10 cellular contexts compared by ENCODE assay signal in genomic region chr1:153610334-153611023, GRCh38. TPM values are rescaled to one million over a fixed set of nuclear protein-coding genes. Genes with fewer than 3 reads are reported as not detected.
A peak's percentile ranks its signal among the peaks of the same experiment; 100 is the strongest.
DNase-seq lines count a peak whose midpoint lies in the region; FAIRE-seq and TF ChIP-seq lines count a peak whose summit lies in the region.
"Had no signal": no experiment of that assay in that cellular context is flagged by ENCODE, and none has a peak within 500 bp of the region (broad histone marks: within the 10 kb centered on the region; RNA-seq: fewer than 3 reads in every experiment).

No MANE protein-coding gene starts in this region.

- no peak overlapping the region for H3K18ac ChIP-seq in H1 (ENCODE audit: extremely low read depth, low read length)

- H3K4ac ChIP-seq in H1 (replicated peaks; ENCODE audit: insufficient read length, low read depth, low read length): no peak overlapping the region

- peak; percentile 31 for DNase-seq in LoVo (ENCODE audit: low spot score)
- no peak for DNase-seq in H1 (ENCODE audit: low read depth in 1 of 2, low spot score in 2 of 2)
- DNase-seq in skeletal muscle cell (ENCODE audit: low read depth): no peak
- no peak for DNase-seq in effector CD8-positive, alpha-beta T cell (lab: John Stamatoyannopoulos, UW)
- DNase-seq in NCI-H2081 (lab: John Stamatoyannopoulos, UW): no peak
- DNase-seq in WERI-Rb-1: no peak
- DNase-seq: activated T-cell treated with anti-CD3 and anti-CD28 coated beads, Interleukin-2, amount 50 U/mL, for 4 hours; left colon; stimulated activated naive CD8-positive, alpha-beta T cell treated with anti-CD3 and anti-CD28 coated beads, Interleukin-15, Interleukin-2, amounts not matched to agents 100 U/mL and 50 U/mL, for 24 hours had no signal

- no peak overlapping the region for H3K14ac ChIP-seq in H1 (ENCODE audit: insufficient read length)

- H4K5ac ChIP-seq in H1 (ENCODE audit: insufficient read length, low read depth, low read length): no peak overlapping the region

- H3K79me2 ChIP-seq in H1 (ENCODE audit: control insufficient read depth in 1 of 2, insufficient read depth in 2 of 2, low read length in 2 of 2): no peaks in the 10 kb centered on the region

- peaks cover 3% of the 10 kb centered on the region; the same call in 1 of the 2 replicates for H3K23me2 ChIP-seq in H1 (ENCODE audit: low read depth, low read length)

- no peak overlapping the region; the same call in 1 of the 2 replicates for H2BK5ac ChIP-seq in H1 (ENCODE audit: low read depth, low read length)

- POLR2A ChIA-PET in H1 (lab: Charles Lee; ENCODE audit: partially characterized antibody): interaction anchor here (15.3 kb wide), 1 partner anchor 18 kb away, joined by 261 read pairs; the partner anchor contains the start of genes CHTOP, S100A1 and S100A13

- TF ChIP-seq EP300 in H1 (IDR thresholded peaks at IDR 0.05; ENCODE audit: borderline replicate concordance in 1 of 2, low read depth in 2 of 2, low read length in 2 of 2): no peak

- no peaks in the 10 kb centered on the region; a peak in 1 of 7 replicates for H3K27me3 ChIP-seq in H1 (replicated peaks in 1 of 4; ENCODE audit: control insufficient read depth in 3 of 4, extremely low read depth in 1 of 4, insufficient read depth in 3 of 4, low read length in 3 of 4)
- H3K27me3 ChIP-seq in WERI-Rb-1 (ENCODE audit: insufficient read depth, low read depth, severe bottlenecking): no peaks in the 10 kb centered on the region

- H2BK120ac ChIP-seq in H1 (replicated peaks; ENCODE audit: low read depth, low read length): no peak overlapping the region

- 97% methylated on average over 8 of the region's 10 CpGs; no CpG with 5 or more reads in 1 of the 2 experiments for WGBS in H1 (ENCODE audit: extremely low coverage in 1 of 2, insufficient coverage in 1 of 2, insufficient read length in 1 of 2, insufficient replicate concordance in 2 of 2, low coverage in 1 of 2, low lambda C conversion rate in 2 of 2, missing lambda C conversion rate in 1 of 2), 2 experiments

- TF ChIP-seq RAD21 in H1 (IDR thresholded peaks at IDR 0.05 in 1 of 2, conservative IDR thresholded peaks at IDR 0.05 in 1 of 2; ENCODE audit: low read depth in 2 of 2, low read length in 2 of 2): no peak

- H2BK20ac ChIP-seq in H1 (ENCODE audit: low read length): no peak overlapping the region

- no peak for FAIRE-seq in H1 (lab: Jason Lieb, UNC)
- FAIRE-seq: GM18507 had no signal

- no peak overlapping the region for H2BK15ac ChIP-seq in H1 (ENCODE audit: low read length)

- peak overlapping the region; percentile 9 for H4K91ac ChIP-seq in H1 (replicated peaks; ENCODE audit: insufficient read length, low read length)

- H2AK5ac ChIP-seq in H1 (ENCODE audit: low read depth, low read length): peak overlapping the region; percentile 9; the same call in 1 of the 2 replicates

- no peaks in the 10 kb centered on the region for H3K79me1 ChIP-seq in H1 (ENCODE audit: low read depth, low read length)

- H3K36me3 ChIP-seq in H1 (ENCODE audit: control insufficient read depth in 2 of 4, insufficient read depth in 4 of 4, low read length in 3 of 4) (no peaks in the 10 kb centered on the region), WERI-Rb-1 (no peaks in the 10 kb centered on the region)

- H4K20me1 ChIP-seq in H1 (replicated peaks in 1 of 2; ENCODE audit: control insufficient read depth in 1 of 2, insufficient read depth in 2 of 2, low read length in 2 of 2): no peaks in the 10 kb centered on the region

- no peak overlapping the region for H2AFZ ChIP-seq in H1 (ENCODE audit: low read length)

- H3K27ac ChIP-seq in H1 (ENCODE audit: low read depth, low read length) (no peak overlapping the region), WERI-Rb-1 (no peak overlapping the region)

- H3K9me3 ChIP-seq in H1 (ENCODE audit: insufficient read depth in 2 of 2, low read depth in 1 of 2, low read length in 1 of 2) (no peaks in the 10 kb centered on the region), WERI-Rb-1 (ENCODE audit: severe bottlenecking) (no peaks in the 10 kb centered on the region)

- H3K56ac ChIP-seq in H1 (replicated peaks; ENCODE audit: insufficient read length, low read depth, low read length): no peak overlapping the region

- no peak for TF ChIP-seq POLR2A in H1 (IDR thresholded peaks at IDR 0.05; ENCODE audit: control extremely low read depth in 1 of 2, low read depth in 2 of 2, low read length in 2 of 2)

- H3K4me1 ChIP-seq in H1 (replicated peaks in 1 of 4; ENCODE audit: control insufficient read depth in 3 of 4, insufficient read depth in 4 of 4, low read length in 3 of 4): peaks cover 0 to 35% (median 21%) of the 10 kb centered on the region in 4 experiments; a peak in 6 of 7 replicates

- no peak overlapping the region for H4K8ac ChIP-seq in H1 (ENCODE audit: extremely low read depth, insufficient read depth, low read length)

- CTCF ChIA-PET in H1 (lab: Charles Lee; ENCODE audit: partially characterized antibody): interaction anchor here (0.8 to 15.9 kb wide), 6 partner anchors 8 to 77 kb away, joined by 3 to 224 read pairs (median 5); partner anchors contain the start of gene S100A13

- no peak overlapping the region for H3K4me2 ChIP-seq in H1 (ENCODE audit: insufficient read depth in 1 of 2, low read depth in 2 of 2, low read length in 2 of 2)

- H3K4me3 ChIP-seq in H1 (ENCODE audit: extremely low read depth in 1 of 4, insufficient read depth in 2 of 4, low read depth in 3 of 4, low read length in 4 of 4) (no peak overlapping the region), skeletal muscle cell (ENCODE audit: low read depth, low read length) (peak overlapping the region; percentile 71), WERI-Rb-1 (ENCODE audit: low read depth, low read length) (no peak overlapping the region)

- no peak for TF ChIP-seq CTCF in H1 (IDR thresholded peaks at IDR 0.05; ENCODE audit: control extremely low read depth in 1 of 3, insufficient read depth in 1 of 3, low read depth in 1 of 3, low read length in 3 of 3)
- TF ChIP-seq CTCF in WERI-Rb-1 (IDR thresholded peaks at IDR 0.05; ENCODE audit: low read depth, low read length): no peak

- no peak overlapping the region for H3K23ac ChIP-seq in H1 (ENCODE audit: insufficient read length)

- no peak overlapping the region for H2BK12ac ChIP-seq in H1 (ENCODE audit: low read depth, low read length)

- H3K9ac ChIP-seq in H1 (replicated peaks in 1 of 4; ENCODE audit: extremely low read depth in 1 of 4, low read depth in 3 of 4, low read length in 3 of 4): no peak overlapping the region

TF ChIP-seq in H1, 55 proteins besides CTCF, POLR2A, EP300 and RAD21 (continues in another document):
- TF ChIP-seq JUND (IDR thresholded peaks at IDR 0.05; ENCODE audit: low read length) (no peak), TBP (IDR thresholded peaks at IDR 0.05; ENCODE audit: low read depth, low read length) (no peak)

RNA-seq across cellular contexts. Expression of gene S100A16, which starts 2.5 kb away (rescaled TPM):
- total RNA-seq in H1 (2021; fragmentation: NEBNext Ultra II Directional; extraction: Animal tissue kit (Norgen Biotek cat#: 25700)): 14.7 and 14.9 TPM in 2 replicates
- polyA plus RNA-seq in H1 (2011; rRNA removed): 51.7 and 61.4 TPM in 2 replicates
- 45.0 TPM for polyA plus RNA-seq in H1 (2011; cell fraction: cytosol; rRNA removed)
- polyA plus RNA-seq in H1 (2011; cell fraction: nucleus; rRNA removed): 26.3 TPM
- 14.2 to 25.5 TPM (median 21.1 TPM) in 4 replicates for polyA plus RNA-seq in H1 (2012, experiment 1 of 2)
- 26.5 TPM for polyA plus RNA-seq in H1 (2012, experiment 2 of 2)
- polyA plus RNA-seq in H1 (2013, experiment 1 of 2): 17.5 TPM
- polyA plus RNA-seq in H1 (2013, experiment 2 of 2): 17.9 TPM
- polyA minus RNA-seq in H1 (2011; rRNA and poly(A)+ RNA removed): 12.3 and 17.1 TPM in 2 replicates
- 11.1 TPM for polyA minus RNA-seq in H1 (2011; cell fraction: cytosol; rRNA and poly(A)+ RNA removed)
- 7.6 TPM for polyA minus RNA-seq in H1 (2011; cell fraction: nucleus; rRNA and poly(A)+ RNA removed)

RNA-seq across cellular contexts. Expression of gene S100A14, which starts 5.6 kb away (rescaled TPM):
- 1.4 and 1.5 TPM in 2 replicates for total RNA-seq in H1 (2021; fragmentation: NEBNext Ultra II Directional; extraction: Animal tissue kit (Norgen Biotek cat#: 25700))
- polyA plus RNA-seq in H1 (2011; rRNA removed): 3.7 and 5.3 TPM in 2 replicates
- 3.0 TPM for polyA plus RNA-seq in H1 (2011; cell fraction: cytosol; rRNA removed)
- polyA plus RNA-seq in H1 (2011; cell fraction: nucleus; rRNA removed): 1.3 TPM
- 1.7 to 4.9 TPM (median 3.7 TPM) in 4 replicates for polyA plus RNA-seq in H1 (2012, experiment 1 of 2)
- polyA plus RNA-seq in H1 (2012, experiment 2 of 2): 1.6 TPM
- 1.2 TPM for polyA plus RNA-seq in H1 (2013, experiment 1 of 2)
- polyA plus RNA-seq in H1 (2013, experiment 2 of 2): 1.6 TPM
- polyA minus RNA-seq in H1 (2011; rRNA and poly(A)+ RNA removed): 0.63 and 3.6 TPM in 2 replicates
- polyA minus RNA-seq in H1 (2011; cell fraction: cytosol; rRNA and poly(A)+ RNA removed): 2.6 TPM
- not detected for polyA minus RNA-seq in H1 (2011; cell fraction: nucleus; rRNA and poly(A)+ RNA removed)

RNA-seq across cellular contexts. Expression of gene S100A13, which starts 16.8 kb away (rescaled TPM):
- total RNA-seq in H1 (2021; fragmentation: NEBNext Ultra II Directional; extraction: Animal tissue kit (Norgen Biotek cat#: 25700)): 63.6 and 65.3 TPM in 2 replicates
- 79.0 and 127 TPM in 2 replicates for polyA plus RNA-seq in H1 (2011; rRNA removed)
- polyA plus RNA-seq in H1 (2011; cell fraction: cytosol; rRNA removed): 122 TPM
- polyA plus RNA-seq in H1 (2011; cell fraction: nucleus; rRNA removed): 65.5 TPM
- 102 to 124 TPM (median 115 TPM) in 4 replicates for polyA plus RNA-seq in H1 (2012, experiment 1 of 2)
- 229 TPM for polyA plus RNA-seq in H1 (2012, experiment 2 of 2)
- 97.0 TPM for polyA plus RNA-seq in H1 (2013, experiment 1 of 2)
- 96.5 TPM for polyA plus RNA-seq in H1 (2013, experiment 2 of 2)
- 33.9 and 48.4 TPM in 2 replicates for polyA minus RNA-seq in H1 (2011; rRNA and poly(A)+ RNA removed)
- polyA minus RNA-seq in H1 (2011; cell fraction: cytosol; rRNA and poly(A)+ RNA removed): 12.7 TPM
- polyA minus RNA-seq in H1 (2011; cell fraction: nucleus; rRNA and poly(A)+ RNA removed): 18.6 TPM

RNA-seq across cellular contexts. Expression of gene S100A1, which starts 17.8 kb away (rescaled TPM):
- total RNA-seq in H1 (2021; fragmentation: NEBNext Ultra II Directional; extraction: Animal tissue kit (Norgen Biotek cat#: 25700)): not detected in 2 replicates
- polyA plus RNA-seq in H1 (2011; rRNA removed): 1.1 and 2.0 TPM in 2 replicates
- polyA plus RNA-seq in H1 (2011; cell fraction: cytosol; rRNA removed): 2.4 TPM
- 0.34 TPM for polyA plus RNA-seq in H1 (2011; cell fraction: nucleus; rRNA removed)
- 1.5 to 3.8 TPM (median 2.2 TPM) in 4 replicates for polyA plus RNA-seq in H1 (2012, experiment 1 of 2)
- 1.8 TPM for polyA plus RNA-seq in H1 (2012, experiment 2 of 2)
- polyA plus RNA-seq in H1 (2013, experiment 1 of 2): 0.36 TPM
- 0.13 TPM for polyA plus RNA-seq in H1 (2013, experiment 2 of 2)
- polyA minus RNA-seq in H1 (2011; rRNA and poly(A)+ RNA removed): 0.41 and 0.47 TPM in 2 replicates
- polyA minus RNA-seq in H1 (2011; cell fraction: cytosol; rRNA and poly(A)+ RNA removed): not detected
- polyA minus RNA-seq in H1 (2011; cell fraction: nucleus; rRNA and poly(A)+ RNA removed): 0.40 TPM
- total RNA-seq: activated T-cell treated with anti-CD3 and anti-CD28 coated beads, Interleukin-2, amount 50 U/mL, for 4 hours had no signal

RNA-seq across cellular contexts. Expression of gene CHTOP, which starts 23.4 kb away (rescaled TPM):
- total RNA-seq in H1 (2021; fragmentation: NEBNext Ultra II Directional; extraction: Animal tissue kit (Norgen Biotek cat#: 25700)): 103 and 104 TPM in 2 replicates
- 73.6 and 84.6 TPM in 2 replicates for polyA plus RNA-seq in H1 (2011; rRNA removed)
- 111 TPM for polyA plus RNA-seq in H1 (2011; cell fraction: cytosol; rRNA removed)
- 53.8 TPM for polyA plus RNA-seq in H1 (2011; cell fraction: nucleus; rRNA removed)
- polyA plus RNA-seq in H1 (2012, experiment 1 of 2): 95.7 to 110 TPM (median 101 TPM) in 4 replicates
- 55.3 TPM for polyA plus RNA-seq in H1 (2012, experiment 2 of 2)
- 79.2 TPM for polyA plus RNA-seq in H1 (2013, experiment 1 of 2)
- 79.7 TPM for polyA plus RNA-seq in H1 (2013, experiment 2 of 2)
- polyA minus RNA-seq in H1 (2011; rRNA and poly(A)+ RNA removed): 47.3 and 49.3 TPM in 2 replicates
- polyA minus RNA-seq in H1 (2011; cell fraction: cytosol; rRNA and poly(A)+ RNA removed): 45.4 TPM
- polyA minus RNA-seq in H1 (2011; cell fraction: nucleus; rRNA and poly(A)+ RNA removed): 97.4 TPM
